ENCODE assay signal across 23 cellular contexts in genomic region chr17:28199115-28199514, GRCh38.
"Had no signal": no experiment of that assay in that cellular context is flagged by ENCODE, and none has a peak within 500 bp of the region (broad histone marks: within the 10 kb centered on the region; RNA-seq: fewer than 3 reads in every experiment).

No MANE protein-coding gene starts in this region.

- H3K4me3 Mint-ChIP-seq: mesothelial cell of epicardium; natural killer cell; stimulated activated memory B cell treated with anti-CD40 and anti-IgM and Interleukin-4, amounts not matched to agents 10 μg/mL and 1 μg/mL and 100 μg/mL, for 72 hours; stimulated activated naive CD8-positive, alpha-beta T cell treated with anti-CD3 and anti-CD28 coated beads, Interleukin-15, amount 100 ng/mL, for 72 hours had no signal

- H3K36me3 Mint-ChIP-seq: natural killer cell had no signal

- H3K27me3 Mint-ChIP-seq: progenitor cell of endocrine pancreas; stimulated activated memory B cell treated with anti-CD40 and anti-IgM and Interleukin-4, amounts not matched to agents 10 μg/mL and 1 μg/mL and 100 μg/mL, for 72 hours had no signal

- DNase-seq: islet precursor cell; left ventricle myocardium inferior; mesendoderm; naive B cell; natural killer cell; ovary; right lobe of liver; stimulated activated CD4-positive, alpha-beta T cell treated with anti-CD3 and anti-CD28 coated beads, Interleukin-1b, Interleukin-23, amount 100 ng/mL, for 48 hours; stimulated activated CD4-positive, alpha-beta T cell treated with anti-CD3 and anti-CD28 coated beads, Interleukin-2, amount 100 ng/mL, for 48 hours; stimulated activated CD4-positive, alpha-beta T cell treated with anti-CD3 and anti-CD28 coated beads, Interleukin-4, amount 100 ng/mL, for 4 hours; stimulated activated CD8-positive, alpha-beta memory T cell treated with anti-CD3 and anti-CD28 coated beads, Interleukin-4, amount 100 ng/mL, for 48 hours; stimulated activated naive CD4-positive, alpha-beta T cell treated with Interleukin-2 at 50 U/mL for 16 hours; stimulated activated naive CD8-positive, alpha-beta T cell treated with anti-CD3 and anti-CD28 coated beads, Interleukin-15, amount 100 ng/mL, for 72 hours; substantia nigra; transverse colon; upper lobe of right lung had no signal

- H3K4me1 Mint-ChIP-seq: mesothelial cell of epicardium; naive B cell; natural killer cell; stimulated activated memory B cell treated with anti-CD40 and anti-IgM and Interleukin-4, amounts not matched to agents 10 μg/mL and 1 μg/mL and 100 μg/mL, for 72 hours; stimulated activated naive CD8-positive, alpha-beta T cell treated with anti-CD3 and anti-CD28 coated beads, Interleukin-15, amount 100 ng/mL, for 72 hours had no signal

- ATAC-seq: natural killer cell; right lobe of liver; stimulated activated memory B cell treated with anti-CD40 and anti-IgM and Interleukin-4, amounts not matched to agents 10 μg/mL and 1 μg/mL and 100 μg/mL, for 72 hours; stimulated activated naive CD8-positive, alpha-beta T cell treated with anti-CD3 and anti-CD28 coated beads, Interleukin-15, amount 100 ng/mL, for 72 hours; upper lobe of right lung had no signal

- H3K27ac Mint-ChIP-seq: mesothelial cell of epicardium; natural killer cell; progenitor cell of endocrine pancreas; stimulated activated memory B cell treated with anti-CD40 and anti-IgM and Interleukin-4, amounts not matched to agents 10 μg/mL and 1 μg/mL and 100 μg/mL, for 72 hours; stimulated activated naive CD8-positive, alpha-beta T cell treated with anti-CD3 and anti-CD28 coated beads, Interleukin-15, amount 100 ng/mL, for 72 hours had no signal

- H3K9me3 ChIP-seq: left ventricle myocardium inferior, ovary, right atrium auricular region, right lobe of liver, transverse colon, upper lobe of right lung had no signal

- H3K79me2 ChIP-seq: hepatocyte had no signal

- H3K36me3 ChIP-seq: ovary, right lobe of liver, upper lobe of right lung had no signal

- H3K4me2 ChIP-seq: hepatocyte, smooth muscle cell had no signal

- H3K9me3 Mint-ChIP-seq: mesothelial cell of epicardium; naive B cell; natural killer cell; stimulated activated memory B cell treated with anti-CD40 and anti-IgM and Interleukin-4, amounts not matched to agents 10 μg/mL and 1 μg/mL and 100 μg/mL, for 72 hours; stimulated activated naive CD8-positive, alpha-beta T cell treated with anti-CD3 and anti-CD28 coated beads, Interleukin-15, amount 100 ng/mL, for 72 hours had no signal

- H3K4me3 ChIP-seq: hepatocyte, left ventricle myocardium inferior, lung, ovary, right atrium auricular region, right lobe of liver, smooth muscle cell, transverse colon, upper lobe of right lung had no signal

- H3K4me1 ChIP-seq: left ventricle myocardium inferior, right atrium auricular region, transverse colon, upper lobe of right lung had no signal

- H2AFZ ChIP-seq: hepatocyte had no signal

- H3K27ac ChIP-seq: hepatocyte, left ventricle myocardium inferior, ovary, right atrium auricular region, right lobe of liver, transverse colon, upper lobe of right lung had no signal

- H3K27me3 ChIP-seq: hepatocyte, ovary, right atrium auricular region, right lobe of liver, transverse colon, upper lobe of right lung had no signal
